Comparison of ENCODE assay signal across 25 cellular contexts in genomic region chr16:68526782-68527145, GRCh38.
"Had no signal": no experiment of that assay in that cellular context is flagged by ENCODE, and none has a peak within 500 bp of the region (broad histone marks: within the 10 kb centered on the region; RNA-seq: fewer than 3 reads in every experiment).

No MANE protein-coding gene starts in this region.

- H3K27ac ChIP-seq: colonic mucosa, epithelial cell of prostate, esophagus squamous epithelium, gastrocnemius medialis, heart right ventricle, left lung, lower lobe of right lung had no signal

- ATAC-seq: effector memory CD8-positive, alpha-beta T cell; esophagus mucosa; gastrocnemius medialis; heart right ventricle; left cardiac atrium; left lung; left ventricle myocardium superior; lower lobe of right lung; mucosa of descending colon had no signal

- DNase-seq: colonic mucosa; cortex of kidney; effector CD8-positive, alpha-beta T cell; effector memory CD8-positive, alpha-beta T cell; endodermal cell; erythroblast; esophagus squamous epithelium; foreskin fibroblast; foreskin melanocyte; gastrocnemius medialis; glutamatergic neuron; head of caudate nucleus; heart right ventricle; hippocampal formation; left cardiac atrium; left lung; left ventricle myocardium superior; lower lobe of right lung; mesenchymal stem cell; mucosa of descending colon had no signal

- H3K4me3 ChIP-seq: colonic mucosa, esophagus squamous epithelium, gastrocnemius medialis, heart right ventricle, left lung, lower lobe of right lung, mucosa of descending colon had no signal

- H3K27me3 ChIP-seq: colonic mucosa, gastrocnemius medialis had no signal

- H3K9me3 ChIP-seq: colonic mucosa, esophagus squamous epithelium, gastrocnemius medialis, heart right ventricle, left lung, lower lobe of right lung, mucosa of descending colon had no signal

- FAIRE-seq: endometrium, islet of Langerhans, keratinocyte had no signal

- H3K36me3 ChIP-seq: colonic mucosa, esophagus squamous epithelium, gastrocnemius medialis, heart right ventricle, left lung, lower lobe of right lung had no signal
